Comparison of ENCODE assay signal across 19 cellular contexts in genomic region chr2:179571721-179572120, GRCh38.
"Had no signal": no experiment of that assay in that cellular context is flagged by ENCODE, and none has a peak within 500 bp of the region (broad histone marks: within the 10 kb centered on the region; RNA-seq: fewer than 3 reads in every experiment).

No MANE protein-coding gene starts in this region.

- H3K9me3 ChIP-seq: esophagus squamous epithelium, gastroesophageal sphincter, pancreas, sigmoid colon had no signal

- ATAC-seq: activated T-cell treated with anti-CD3 and anti-CD28 coated beads, Interleukin-2, amount 50 U/mL, for 72 hours; pancreas had no signal

- H3K27ac ChIP-seq: coronary artery, esophagus squamous epithelium, gastroesophageal sphincter, pancreas, sigmoid colon had no signal

- H3K36me3 ChIP-seq: esophagus squamous epithelium, gastroesophageal sphincter, pancreas, sigmoid colon had no signal

- H3K4me1 ChIP-seq: esophagus squamous epithelium, sigmoid colon had no signal

- H3K4me3 ChIP-seq: coronary artery, esophagus squamous epithelium, gastroesophageal sphincter, pancreas, sigmoid colon, smooth muscle cell had no signal

- H3K27me3 ChIP-seq: esophagus squamous epithelium, gastroesophageal sphincter, pancreas, sigmoid colon had no signal

- DNase-seq: activated CD4-positive, alpha-beta memory T cell treated with anti-CD3 and anti-CD28 coated beads for 36 hours; activated CD4-positive, alpha-beta T cell treated with anti-CD3 and anti-CD28 coated beads for 48 hours; activated effector memory CD4-positive, alpha-beta T cell treated with Interleukin-2 at 50 U/mL for 16 hours; activated naive CD4-positive, alpha-beta T cell treated with anti-CD3 and anti-CD28 coated beads for 36 hours; activated T-cell treated with anti-CD3 and anti-CD28 coated beads, Interleukin-2, amount 50 U/mL, for 72 hours; amygdala; cerebellar nuclear complex; esophagus squamous epithelium; head of caudate nucleus; left cardiac atrium; nephron progenitor cell; pancreas; sigmoid colon; stimulated activated CD4-positive, alpha-beta T cell treated with anti-CD3 and anti-CD28 coated beads, Interleukin-15, amount 100 ng/mL, for 24 hours; stimulated activated naive CD4-positive, alpha-beta T cell; T-helper 9 cell had no signal
